15 cellular contexts compared by ENCODE assay signal in the genomic region with DNA sequence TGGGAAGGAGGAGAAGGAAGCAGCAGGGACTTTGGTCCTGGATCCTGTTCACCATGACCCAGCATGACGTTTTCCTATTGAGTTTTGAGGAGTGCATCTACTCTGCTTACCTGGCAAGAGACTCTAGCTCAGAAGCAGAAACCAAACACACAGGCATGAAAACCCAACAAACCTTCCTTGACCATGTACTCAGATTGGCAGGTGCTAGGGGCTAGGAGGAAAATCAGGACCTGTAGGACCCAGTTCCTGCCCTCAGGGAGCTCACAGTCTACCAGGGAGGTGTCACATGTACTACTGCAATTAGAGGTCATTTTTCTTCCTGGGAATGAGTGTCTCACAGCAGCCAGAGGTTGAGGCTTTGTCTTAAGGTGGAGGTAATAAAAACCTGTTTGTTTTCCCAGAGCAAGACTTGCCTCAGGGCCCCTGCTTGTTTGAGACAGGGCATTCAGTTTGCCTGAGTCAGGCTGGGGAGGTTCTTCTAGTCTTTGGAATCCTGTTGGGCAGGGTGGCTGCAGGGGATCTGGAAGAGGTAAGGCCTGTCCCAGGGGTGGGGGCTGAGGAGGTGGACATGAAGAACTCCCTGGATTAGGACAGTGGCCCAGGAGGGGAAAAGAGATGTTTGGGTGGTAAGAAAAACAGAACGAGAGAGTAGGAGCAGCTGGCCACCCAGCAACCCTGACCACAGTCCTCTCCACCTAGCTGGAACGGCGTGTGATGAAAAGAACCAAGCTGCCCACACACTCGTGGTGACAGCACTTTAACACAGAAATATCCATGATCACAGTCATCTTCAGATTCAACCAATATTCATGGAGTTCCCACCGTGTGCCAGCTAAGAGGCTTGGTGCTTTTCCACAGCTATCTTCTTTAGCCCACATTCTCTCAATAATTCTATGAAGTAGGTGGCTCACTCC. TPM values are rescaled to one million over a fixed set of nuclear protein-coding genes. Genes with fewer than 3 reads are reported as not detected.
DNase-seq lines count a peak whose midpoint lies in the region; ATAC-seq and TF ChIP-seq lines count a peak whose summit lies in the region.
"Had no signal": no experiment of that assay in that cellular context is flagged by ENCODE, and none has a peak within 500 bp of the region (broad histone marks: within the 10 kb centered on the region; RNA-seq: fewer than 3 reads in every experiment).

No MANE protein-coding gene starts in this region.

- peaks cover 51% of the 10 kb centered on the region for H3K4me1 ChIP-seq in mammary epithelial cell (ENCODE audit: insufficient read depth, low read length)

- no peaks in the 10 kb centered on the region for H4K20me1 ChIP-seq in mammary epithelial cell (ENCODE audit: insufficient read depth, low read length)

- H3K4me3 Mint-ChIP-seq in mesothelial cell of epicardium, result no peak overlapping the region
- H3K4me3 Mint-ChIP-seq: activated CD8-positive, alpha-beta T cell treated with anti-CD3 and anti-CD28 coated beads, Interleukin-2, amount 10 ng/mL, durations not matched to agents 7 days and 5 days; CD4-positive, alpha-beta T cell; nephron had no signal

- H3K9me3 Mint-ChIP-seq in mesothelial cell of epicardium, result no peaks in the 10 kb centered on the region
- H3K9me3 Mint-ChIP-seq: CD4-positive, alpha-beta T cell; nephron had no signal

- H3K4me3 ChIP-seq in mammary epithelial cell (replicated peaks in 1 of 3; ENCODE audit: insufficient read depth in 1 of 3, low read depth in 2 of 3, low read length in 3 of 3), result no peak overlapping the region

- in situ Hi-C loops in mammary epithelial cell (cut with MboI; ENCODE audit: low sequenced_read_pairs in 2 of 2), result no loop called here

- peak overlapping the region; percentile 25 for H3K9ac ChIP-seq in mammary epithelial cell (ENCODE audit: insufficient read depth, low read length)

- H3K4me2 ChIP-seq in mammary epithelial cell (ENCODE audit: insufficient read depth, low read depth, low read length), result peak overlapping the region; percentile 29

- peaks cover 6% of the 10 kb centered on the region for H3K9me3 ChIP-seq in mammary epithelial cell (replicated peaks; ENCODE audit: insufficient read depth, low read length)

- H3K36me3 ChIP-seq in mammary epithelial cell (ENCODE audit: insufficient read depth, low read length), result no peaks in the 10 kb centered on the region

- DNase-seq in NCI-H146 (lab: John Stamatoyannopoulos, UW) (peak; percentile 18), NCI-H146 treated with DMSO at 0.1 percent for 48 hours (lab: John Stamatoyannopoulos, UW; ENCODE audit: unreplicated experiment) (no peak), mammary epithelial cell (peak; percentile 99), mesothelial cell of epicardium (ENCODE audit: low spot score in 2 of 2, unreplicated experiment in 2 of 2) (no peak), ureter (ENCODE audit: low spot score) (peak; percentile 64)
- DNase-seq in stimulated activated CD4-positive, alpha-beta T cell treated with anti-CD3 and anti-CD28 coated beads, Interleukin-1b, Interleukin-23, amount 100 ng/mL, for 48 hours, result no peak
- DNase-seq: 8988T; activated CD8-positive, alpha-beta T cell treated with anti-CD3 and anti-CD28 coated beads, Interleukin-2, amount 10 ng/mL, durations not matched to agents 7 days and 5 days; activated gamma-delta T cell; CD4-positive, alpha-beta T cell; effector memory CD4-positive, alpha-beta T cell; NCI-H526 had no signal

- no peaks in the 10 kb centered on the region for H3K27me3 Mint-ChIP-seq in mesothelial cell of epicardium (ENCODE audit: low read depth)
- H3K27me3 Mint-ChIP-seq: CD4-positive, alpha-beta T cell had no signal

- dilution Hi-C loops in mammary epithelial cell (cut with HindIII; ENCODE audit: low sequenced_read_pairs), result no loop called here

- 19% methylated on average over 6 of the region's 6 CpGs for WGBS in mammary epithelial cell (ENCODE audit: low coverage, missing lambda C conversion rate)

- CTCF ChIA-PET in mammary epithelial cell (lab: Charles Lee; ENCODE audit: low non-redundant PET), result interaction anchor here (0.7 kb wide), 1 partner anchor 49 kb away, joined by 4 read pairs; no protein-coding TSS in a partner anchor

- no peaks in the 10 kb centered on the region for H3K79me2 ChIP-seq in mammary epithelial cell (ENCODE audit: insufficient read depth, low read length)

- TF ChIP-seq CTCF in mammary epithelial cell (conservative IDR thresholded peaks at IDR 0.05 in 1 of 2, IDR thresholded peaks at IDR 0.05 in 1 of 2; ENCODE audit: extremely low read depth in 1 of 2, insufficient read depth in 1 of 2, low read depth in 1 of 2, low read length in 2 of 2) (no peak), mesothelial cell of epicardium (IDR thresholded peaks at IDR 0.05; ENCODE audit: unreplicated experiment) (no peak)

- H3K4me1 Mint-ChIP-seq in mesothelial cell of epicardium, result peaks cover 26% of the 10 kb centered on the region

- ATAC-seq in GM18858 (IDR thresholded peaks at IDR 0.05; ENCODE audit: unreplicated experiment), result no peak
- ATAC-seq in GM19463 (IDR thresholded peaks at IDR 0.05; ENCODE audit: unreplicated experiment), result no peak
- ATAC-seq: activated CD8-positive, alpha-beta T cell treated with anti-CD3 and anti-CD28 coated beads, Interleukin-2, amount 10 ng/mL, durations not matched to agents 7 days and 5 days had no signal

- intact Hi-C loops in mammary epithelial cell (cut with micrococcal nuclease), result loop anchor here (2.0 kb wide), 1 partner anchor 21 kb away; no protein-coding TSS in a partner anchor

- H2AFZ ChIP-seq in mammary epithelial cell (ENCODE audit: low read depth, low read length), result peak overlapping the region; percentile 62

- H3K27ac ChIP-seq in mammary epithelial cell (ENCODE audit: insufficient read depth, low read depth, low read length), result peak overlapping the region; percentile 79

- no peaks in the 10 kb centered on the region for H3K36me3 Mint-ChIP-seq in mesothelial cell of epicardium

- H3K27me3 ChIP-seq in mammary epithelial cell (ENCODE audit: insufficient read depth, low read length), result no peaks in the 10 kb centered on the region

- H3K27ac Mint-ChIP-seq in mesothelial cell of epicardium, result peak overlapping the region; percentile 83
- H3K27ac Mint-ChIP-seq: activated CD8-positive, alpha-beta T cell treated with anti-CD3 and anti-CD28 coated beads, Interleukin-2, amount 10 ng/mL, durations not matched to agents 7 days and 5 days; CD4-positive, alpha-beta T cell had no signal

- BruUV-seq in mammary epithelial cell (replicated peaks; lab: Mats Ljungman, UMichigan), result TSS peak; percentile 75

RNA-seq across cellular contexts. Expression of a gene that starts 30.8 kb away (rescaled TPM):
- total RNA-seq in mammary epithelial cell, result 10 to 100 TPM; 16.3 to 37.5 TPM
- polyA plus RNA-seq in mammary epithelial cell, result 21.0 TPM
- 11.8 TPM for polyA minus RNA-seq in mammary epithelial cell
- 12.9 to 14.1 TPM (median 13.4 TPM) in 3 replicates for total RNA-seq in mesothelial cell of epicardium
- total RNA-seq in ureter, result 12.6 TPM

Comparison
In these comparisons a context has a peak if more than half of its experiments do, and no peak if none do; other contexts are left out.
1. DNase-seq: peak in NCI-H146 (single experiment), mammary epithelial cell (single experiment) and ureter (single experiment); none in NCI-H146 treated with DMSO at 0.1 percent for 48 hours (single experiment), mesothelial cell of epicardium (0 of 2) and stimulated activated CD4-positive, alpha-beta T cell treated with anti-CD3 and anti-CD28 coated beads, Interleukin-1b, Interleukin-23, amount 100 ng/mL, for 48 hours (single experiment).